Comparison of ENCODE assay signal across 33 cellular contexts in the genomic region with DNA sequence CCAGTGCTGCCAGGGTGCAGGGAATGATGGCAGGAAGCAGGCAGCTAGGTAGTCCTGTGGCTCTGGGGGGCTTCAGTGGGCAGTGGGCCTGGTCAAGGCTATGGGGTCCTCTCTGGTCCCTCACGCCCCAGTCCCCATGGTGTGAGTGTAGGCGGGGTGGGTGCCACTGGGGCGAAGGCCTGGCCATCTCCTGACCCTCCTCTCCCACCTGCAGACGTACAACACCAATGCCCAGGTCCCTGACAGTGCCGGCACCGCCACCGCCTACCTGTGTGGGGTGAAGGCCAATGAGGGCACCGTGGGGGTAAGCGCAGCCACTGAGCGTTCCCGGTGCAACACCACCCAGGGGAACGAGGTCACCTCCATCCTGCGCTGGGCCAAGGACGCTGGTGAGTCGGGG. TPM values are rescaled to one million over a fixed set of nuclear protein-coding genes. Genes with fewer than 3 reads are reported as not detected.
"Had no signal": no experiment of that assay in that cellular context is flagged by ENCODE, and none has a peak within 500 bp of the region (broad histone marks: within the 10 kb centered on the region; RNA-seq: fewer than 3 reads in every experiment).

No MANE protein-coding gene starts in this region.

- H3K36me3 Mint-ChIP-seq: activated CD4-positive, alpha-beta memory T cell treated with anti-CD3 and anti-CD28 coated beads for 36 hours; activated naive CD4-positive, alpha-beta T cell treated with anti-CD3 and anti-CD28 coated beads, Interleukin-2, amount 10 ng/mL, durations not matched to agents 7 days and 5 days; activated naive CD4-positive, alpha-beta T cell treated with anti-CD3 and anti-CD28 coated beads, Interleukin-2, amount 50 U/mL, for 24 hours; activated naive CD8-positive, alpha-beta T cell; activated naive CD8-positive, alpha-beta T cell treated with anti-CD3 and anti-CD28 coated beads, Interleukin-2, amount 10 ng/mL, durations not matched to agents 7 days and 5 days had no signal

- H3K4me1 Mint-ChIP-seq: activated B cell treated with CpG ODN at 0.5 μM for 24 hours; activated CD4-positive, alpha-beta T cell treated with anti-CD3 and anti-CD28 coated beads, Interleukin-2, amount 10 ng/mL, durations not matched to agents 24 days and 14 days; activated naive CD4-positive, alpha-beta T cell treated with anti-CD3 and anti-CD28 coated beads, Interleukin-2, amount 10 ng/mL, durations not matched to agents 7 days and 5 days; activated naive CD4-positive, alpha-beta T cell treated with anti-CD3 and anti-CD28 coated beads, Interleukin-2, amount 50 U/mL, for 24 hours; activated naive CD8-positive, alpha-beta T cell treated with anti-CD3 and anti-CD28 coated beads, Interleukin-2, amount 10 ng/mL, durations not matched to agents 7 days and 5 days; activated naive CD8-positive, alpha-beta T cell treated with anti-CD3 and anti-CD28 coated beads, Interleukin-2, amount 50 U/mL, for 24 hours had no signal

- H3K27me3 ChIP-seq: body of pancreas, brain microvascular endothelial cell, breast epithelium had no signal

- H3K4me1 ChIP-seq: body of pancreas, breast epithelium had no signal

- H3K27me3 Mint-ChIP-seq: activated B cell treated with CpG ODN at 0.5 μM for 24 hours; activated CD4-positive, alpha-beta memory T cell treated with anti-CD3 and anti-CD28 coated beads for 36 hours; activated CD4-positive, alpha-beta T cell treated with anti-CD3 and anti-CD28 coated beads, Interleukin-2, amount 10 ng/mL, durations not matched to agents 24 days and 14 days; activated CD8-positive, alpha-beta T cell treated with anti-CD3 and anti-CD28 coated beads for 36 hours; activated naive CD8-positive, alpha-beta T cell; activated naive CD8-positive, alpha-beta T cell treated with anti-CD3 and anti-CD28 coated beads, Interleukin-2, amount 50 U/mL, for 24 hours; activated T-cell treated with anti-CD3 and anti-CD28 coated beads, Interleukin-2, amount 50 U/mL, for 24 hours had no signal

- H3K9me3 ChIP-seq: body of pancreas, breast epithelium had no signal

- H3K4me3 Mint-ChIP-seq: activated B cell treated with CpG ODN at 0.5 μM for 24 hours; activated CD4-positive, alpha-beta memory T cell treated with anti-CD3 and anti-CD28 coated beads for 36 hours; activated CD4-positive, alpha-beta T cell treated with anti-CD3 and anti-CD28 coated beads, Interleukin-2, amount 10 ng/mL, durations not matched to agents 24 days and 14 days; activated CD8-positive, alpha-beta T cell treated with anti-CD3 and anti-CD28 coated beads for 36 hours; activated naive CD4-positive, alpha-beta T cell treated with anti-CD3 and anti-CD28 coated beads, Interleukin-2, amount 10 ng/mL, durations not matched to agents 7 days and 5 days; activated naive CD4-positive, alpha-beta T cell treated with anti-CD3 and anti-CD28 coated beads, Interleukin-2, amount 50 U/mL, for 24 hours; activated naive CD8-positive, alpha-beta T cell; activated naive CD8-positive, alpha-beta T cell treated with anti-CD3 and anti-CD28 coated beads, Interleukin-2, amount 10 ng/mL, durations not matched to agents 7 days and 5 days; activated naive CD8-positive, alpha-beta T cell treated with anti-CD3 and anti-CD28 coated beads, Interleukin-2, amount 50 U/mL, for 24 hours; activated T-cell treated with anti-CD3 and anti-CD28 coated beads, Interleukin-2, amount 50 U/mL, for 24 hours; T-helper 1 cell treated with Interleukin-12 subunit alpha and Interleukin-12 subunit beta and Interleukin-4 antibody, amounts not matched to agents 30 μg/mL and 1 μg/mL, for 36 hours; T-helper 2 cell treated with Interferon-gamma antibody and Interleukin-4, amounts not matched to agents 5 μg/mL and 100 μg/mL, for 36 hours had no signal

- H3K27ac Mint-ChIP-seq: activated B cell treated with CpG ODN at 0.5 μM for 24 hours; activated CD4-positive, alpha-beta memory T cell treated with anti-CD3 and anti-CD28 coated beads for 36 hours; activated CD4-positive, alpha-beta T cell treated with anti-CD3 and anti-CD28 coated beads, Interleukin-2, amount 10 ng/mL, durations not matched to agents 24 days and 14 days; activated CD8-positive, alpha-beta T cell treated with anti-CD3 and anti-CD28 coated beads for 36 hours; activated naive CD4-positive, alpha-beta T cell treated with anti-CD3 and anti-CD28 coated beads, Interleukin-2, amount 10 ng/mL, durations not matched to agents 7 days and 5 days; activated naive CD4-positive, alpha-beta T cell treated with anti-CD3 and anti-CD28 coated beads, Interleukin-2, amount 50 U/mL, for 24 hours; activated naive CD8-positive, alpha-beta T cell; activated naive CD8-positive, alpha-beta T cell treated with anti-CD3 and anti-CD28 coated beads, Interleukin-2, amount 10 ng/mL, durations not matched to agents 7 days and 5 days; activated naive CD8-positive, alpha-beta T cell treated with anti-CD3 and anti-CD28 coated beads, Interleukin-2, amount 50 U/mL, for 24 hours; activated T-cell treated with anti-CD3 and anti-CD28 coated beads, Interleukin-2, amount 50 U/mL, for 24 hours; activated T-helper 2 cell treated with anti-CD3 and anti-CD28 coated beads, Interferon-gamma antibody, Interleukin-2, Interleukin-4, amounts not matched to agents 10 μg/mL and 5 μg/mL and 100 μg/mL, durations not matched to agents 14 hours and 24 hours and 36 hours; T-helper 1 cell treated with Interleukin-12 subunit alpha and Interleukin-12 subunit beta and Interleukin-4 antibody, amounts not matched to agents 30 μg/mL and 1 μg/mL, for 36 hours; T-helper 2 cell treated with Interferon-gamma antibody and Interleukin-4, amounts not matched to agents 5 μg/mL and 100 μg/mL, for 36 hours had no signal

- H3K4me3 ChIP-seq: body of pancreas, breast epithelium had no signal

- DNase-seq: activated B cell treated with CpG ODN at 0.5 μM for 24 hours; activated CD4-positive, alpha-beta memory T cell treated with anti-CD3 and anti-CD28 coated beads for 36 hours; activated CD4-positive, alpha-beta T cell treated with anti-CD3 and anti-CD28 coated beads for 4 hours; activated CD4-positive, alpha-beta T cell treated with anti-CD3 and anti-CD28 coated beads, Interleukin-2, amount 10 ng/mL, durations not matched to agents 24 days and 14 days; activated CD4-positive, alpha-beta T cell treated with anti-CD3 and anti-CD28 coated beads, Interleukin-2, amount 50 U/mL, for 1 hour; activated CD4-positive, alpha-beta T cell treated with anti-CD3 and anti-CD28 coated beads, Interleukin-2, amount 50 U/mL, for 4 hours; activated CD4-positive, CD25-positive, alpha-beta regulatory T cell treated with anti-CD3 and anti-CD28 coated beads, Interleukin-2, amount 50 U/mL, for 72 hours; activated CD8-positive, alpha-beta memory T cell treated with anti-CD3 and anti-CD28 coated beads, Interleukin-2, amount 50 U/mL, for 4 hours; activated CD8-positive, alpha-beta T cell treated with anti-CD3 and anti-CD28 coated beads for 36 hours; activated effector memory CD4-positive, alpha-beta T cell treated with Interleukin-2 at 50 U/mL for 16 hours; activated gamma-delta T cell; activated naive CD4-positive, alpha-beta T cell treated with anti-CD3 and anti-CD28 coated beads, Interleukin-2, amount 10 ng/mL, durations not matched to agents 7 days and 5 days; activated naive CD4-positive, alpha-beta T cell treated with Interleukin-2 at 50 U/mL for 16 hours; activated naive CD8-positive, alpha-beta T cell treated with anti-CD3 and anti-CD28 coated beads, Interleukin-2, amount 10 ng/mL, durations not matched to agents 7 days and 5 days; activated naive CD8-positive, alpha-beta T cell treated with anti-CD3 and anti-CD28 coated beads, Interleukin-2, amount 50 U/mL, for 24 hours; activated T-cell treated with anti-CD3 and anti-CD28 coated beads, Interleukin-2, amount 50 U/mL, for 24 hours; activated T-cell treated with anti-CD3 and anti-CD28 coated beads, Interleukin-2, amount 50 U/mL, for 48 hours; amygdala; anterior cingulate cortex; body of pancreas; brain microvascular endothelial cell; central memory CD4-positive, alpha-beta T cell; T-helper 1 cell; T-helper 2 cell; T-helper 9 cell had no signal

- H3K9me3 Mint-ChIP-seq: activated B cell treated with CpG ODN at 0.5 μM for 24 hours; activated CD4-positive, alpha-beta memory T cell treated with anti-CD3 and anti-CD28 coated beads for 36 hours; activated CD4-positive, alpha-beta T cell treated with anti-CD3 and anti-CD28 coated beads, Interleukin-2, amount 10 ng/mL, durations not matched to agents 24 days and 14 days; activated CD8-positive, alpha-beta T cell treated with anti-CD3 and anti-CD28 coated beads for 36 hours; activated naive CD4-positive, alpha-beta T cell treated with anti-CD3 and anti-CD28 coated beads, Interleukin-2, amount 10 ng/mL, durations not matched to agents 7 days and 5 days; activated naive CD4-positive, alpha-beta T cell treated with anti-CD3 and anti-CD28 coated beads, Interleukin-2, amount 50 U/mL, for 24 hours; activated naive CD8-positive, alpha-beta T cell treated with anti-CD3 and anti-CD28 coated beads, Interleukin-2, amount 10 ng/mL, durations not matched to agents 7 days and 5 days; activated naive CD8-positive, alpha-beta T cell treated with anti-CD3 and anti-CD28 coated beads, Interleukin-2, amount 50 U/mL, for 24 hours; activated T-cell treated with anti-CD3 and anti-CD28 coated beads, Interleukin-2, amount 50 U/mL, for 24 hours; activated T-helper 2 cell treated with anti-CD3 and anti-CD28 coated beads, Interferon-gamma antibody, Interleukin-2, Interleukin-4, amounts not matched to agents 10 μg/mL and 5 μg/mL and 100 μg/mL, durations not matched to agents 14 hours and 24 hours and 36 hours; T-helper 1 cell treated with Interleukin-12 subunit alpha and Interleukin-12 subunit beta and Interleukin-4 antibody, amounts not matched to agents 30 μg/mL and 1 μg/mL, for 36 hours; T-helper 2 cell treated with Interferon-gamma antibody and Interleukin-4, amounts not matched to agents 5 μg/mL and 100 μg/mL, for 36 hours had no signal

- H3K27ac ChIP-seq: body of pancreas, brain microvascular endothelial cell, breast epithelium, VCaP had no signal

- ATAC-seq: activated CD8-positive, alpha-beta T cell treated with anti-CD3 and anti-CD28 coated beads for 36 hours; activated naive CD8-positive, alpha-beta T cell treated with anti-CD3 and anti-CD28 coated beads, Interleukin-2, amount 50 U/mL, for 24 hours; body of pancreas had no signal

- H3K36me3 ChIP-seq: brain microvascular endothelial cell, breast epithelium had no signal

RNA-seq across cellular contexts. Expression of a gene that starts 53.7 kb away (rescaled TPM):
- total RNA-seq: activated CD4-positive, alpha-beta memory T cell treated with anti-CD3 and anti-CD28 coated beads for 36 hours; activated CD4-positive, alpha-beta T cell treated with anti-CD3 and anti-CD28 coated beads, Interleukin-2, amount 10 ng/mL, durations not matched to agents 24 days and 14 days; activated CD8-positive, alpha-beta memory T cell treated with anti-CD3 and anti-CD28 coated beads for 36 hours; activated CD8-positive, alpha-beta T cell treated with anti-CD3 and anti-CD28 coated beads for 36 hours; activated naive CD8-positive, alpha-beta T cell treated with anti-CD3 and anti-CD28 coated beads, Interleukin-2, amount 10 ng/mL, durations not matched to agents 7 days and 5 days; activated T-helper 2 cell treated with anti-CD3 and anti-CD28 coated beads, Interferon-gamma antibody, Interleukin-2, Interleukin-4, amounts not matched to agents 10 μg/mL and 5 μg/mL and 100 μg/mL, durations not matched to agents 14 hours and 24 hours and 36 hours had no signal
